Comparison of ENCODE assay signal across 13 cellular contexts in the genomic region with DNA sequence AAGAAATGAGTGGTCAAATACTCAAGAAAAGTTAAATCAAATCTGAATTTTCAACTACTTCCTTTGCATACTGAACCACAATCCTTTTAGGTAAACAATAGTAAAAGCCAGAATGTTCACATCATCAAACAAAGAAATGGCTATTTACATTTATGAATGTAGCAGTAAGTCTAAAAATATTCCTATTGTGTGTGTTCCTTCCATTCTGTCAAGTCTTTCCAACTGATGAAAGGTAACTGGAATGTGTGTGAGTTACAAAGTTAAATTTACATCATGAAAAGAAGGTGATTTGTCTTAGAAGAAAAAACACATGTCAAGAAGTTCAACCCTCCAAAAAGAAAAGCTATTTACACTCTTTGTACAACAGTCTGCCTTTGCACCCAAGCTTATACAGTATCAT.
"Had no signal": no experiment of that assay in that cellular context is flagged by ENCODE, and none has a peak within 500 bp of the region (broad histone marks: within the 10 kb centered on the region; RNA-seq: fewer than 3 reads in every experiment).

No MANE protein-coding gene starts in this region.

- H3K79me2 ChIP-seq: hepatocyte had no signal

- DNase-seq: effector memory CD8-positive, alpha-beta T cell; esophagus squamous epithelium; foreskin melanocyte; head of caudate nucleus; kidney glomerular epithelial cell; mammary epithelial cell; naive thymus-derived CD4-positive, alpha-beta T cell; sigmoid colon; stimulated activated naive CD4-positive, alpha-beta T cell treated with Interleukin-2 at 50 U/mL for 16 hours; trophoblast cell had no signal

- H3K36me3 Mint-ChIP-seq: naive thymus-derived CD4-positive, alpha-beta T cell had no signal

- H3K4me3 Mint-ChIP-seq: effector memory CD8-positive, alpha-beta T cell; naive thymus-derived CD4-positive, alpha-beta T cell had no signal

- H3K9me3 ChIP-seq: esophagus squamous epithelium, neutrophil, sigmoid colon had no signal

- ATAC-seq: effector memory CD8-positive, alpha-beta T cell; naive thymus-derived CD4-positive, alpha-beta T cell had no signal

- H3K27ac ChIP-seq: esophagus squamous epithelium, hepatocyte, neutrophil, sigmoid colon, skin epidermis had no signal

- H3K9me3 Mint-ChIP-seq: effector memory CD8-positive, alpha-beta T cell; naive thymus-derived CD4-positive, alpha-beta T cell had no signal

- H2AFZ ChIP-seq: hepatocyte had no signal

- H3K4me1 Mint-ChIP-seq: naive thymus-derived CD4-positive, alpha-beta T cell had no signal

- H3K4me3 ChIP-seq: esophagus squamous epithelium, hepatocyte, sigmoid colon, skin epidermis had no signal

- H3K4me2 ChIP-seq: hepatocyte had no signal

- H3K27me3 ChIP-seq: esophagus squamous epithelium, hepatocyte, neutrophil, sigmoid colon had no signal

- H3K27ac Mint-ChIP-seq: effector memory CD8-positive, alpha-beta T cell; naive thymus-derived CD4-positive, alpha-beta T cell had no signal
